8 cellular contexts compared by ENCODE assay signal in the genomic region with DNA sequence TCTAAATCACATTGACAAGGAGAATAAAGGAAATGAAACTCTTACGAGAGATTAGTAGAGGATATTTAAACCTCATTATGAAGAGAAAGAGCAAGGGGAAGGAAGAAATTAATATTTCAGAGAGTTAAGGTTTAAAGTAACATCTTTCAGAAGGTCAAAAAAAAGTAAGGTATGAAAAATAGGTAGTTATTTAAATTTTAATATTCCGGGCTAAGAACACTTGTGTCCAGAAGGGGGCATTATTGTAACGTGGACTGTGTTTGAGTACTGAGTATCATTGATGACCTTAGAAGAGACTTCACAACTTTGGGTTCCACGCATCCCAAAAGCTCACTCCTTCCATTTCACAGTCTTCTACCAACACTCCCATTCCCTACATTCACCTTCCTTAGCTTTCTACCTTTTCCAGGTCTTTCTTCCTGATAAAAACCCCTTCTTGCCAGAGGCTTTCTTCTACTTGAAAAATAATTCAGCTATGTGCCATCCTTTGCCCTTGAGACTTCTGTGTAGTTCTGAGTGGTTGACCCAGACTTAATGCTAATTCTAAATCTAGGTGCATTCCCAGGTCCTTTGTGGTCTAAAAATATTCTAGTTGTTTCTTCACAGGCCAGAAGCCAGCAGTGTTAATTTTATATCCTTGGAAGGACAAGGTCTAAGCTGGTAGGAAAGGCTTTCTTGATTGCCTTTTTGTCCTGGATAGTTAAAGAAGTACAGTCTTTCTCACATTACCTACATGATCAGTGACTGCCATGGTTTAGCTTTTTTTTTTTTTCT. TPM values are rescaled to one million over a fixed set of nuclear protein-coding genes. Genes with fewer than 3 reads are reported as not detected.
DNase-seq lines count a peak whose midpoint lies in the region; ATAC-seq, FAIRE-seq and TF ChIP-seq lines count a peak whose summit lies in the region.

No MANE protein-coding gene starts in this region.

- 44% methylated on average over 4 of the region's 4 CpGs for WGBS in A549 (ENCODE audit: missing lambda C conversion rate)

- H3K27ac ChIP-seq in A549: no peak overlapping the region

- ATAC-seq in A549 (peak; percentile 30 to 81; a peak in 4 of 6 replicates), HG02642 (IDR thresholded peaks at IDR 0.05; ENCODE audit: poor library complexity, unreplicated experiment) (no peak), HG03135 (IDR thresholded peaks at IDR 0.05; ENCODE audit: unreplicated experiment) (no peak), HG02981 (IDR thresholded peaks at IDR 0.05; ENCODE audit: unreplicated experiment) (no peak)

- no peak for FAIRE-seq in A549 (lab: Jason Lieb, UNC)

- H3K4me3 ChIP-seq in A549 (no peak overlapping the region), cardiac fibroblast (replicated peaks in 1 of 2; ENCODE audit: low read depth in 2 of 2, low read length in 2 of 2) (no peak overlapping the region)

- TF ChIP-seq CTCF in A549 (IDR thresholded peaks at IDR 0.05): peak; percentile 54
- TF ChIP-seq CTCF in cardiac fibroblast (IDR thresholded peaks at IDR 0.05; ENCODE audit: low read depth, low read length): peak; percentile 46

- TF ChIP-seq POLR2A in A549 (IDR thresholded peaks at IDR 0.05; ENCODE audit: low read length): no peak

- CTCF ChIA-PET in A549 (lab: Yijun Ruan, JAX): interaction anchor here (0.7 to 11.7 kb wide), 25 partner anchors 8 to 1007 kb away, joined by 3 to 128 read pairs (median 4); a partner anchor contains a TSS

- TF ChIP-seq RAD21 in A549 (conservative IDR thresholded peaks at IDR 0.05 in 1 of 2, IDR thresholded peaks at IDR 0.05 in 1 of 2): peak; percentile 44 to 57; a peak in 4 of 5 replicates

- DNase-seq in A549 (ENCODE audit: low read depth in 1 of 2, low spot score in 1 of 2): peak; percentile 11 to 54
- DNase-seq in G401 (ENCODE audit: low spot score): peak; percentile 38
- peak; percentile 37 for DNase-seq in NCI-H460 (ENCODE audit: extremely low read depth, low read depth)
- peak; percentile 61 to 68 for DNase-seq in cardiac fibroblast (ENCODE audit: low read depth in 2 of 2)
- peak; percentile 33 for DNase-seq in midbrain (lab: John Stamatoyannopoulos, UW)

- peaks cover 35% of the 10 kb centered on the region for H3K4me1 ChIP-seq in A549

- POLR2A ChIA-PET in A549 (lab: Yijun Ruan, JAX): interaction anchor here (0.5 to 1.4 kb wide), 2 partner anchors 395 to 399 kb away, joined by 3 to 5 read pairs; a partner anchor contains a TSS

- H3K4me2 ChIP-seq in A549: no peak overlapping the region

- TF ChIP-seq EP300 in A549 (IDR thresholded peaks at IDR 0.05): no peak

- H3K9me3 ChIP-seq in A549: no peaks in the 10 kb centered on the region

- in situ Hi-C loops in G401 (cut with HindIII; ENCODE audit: low sequenced_read_pairs): no loop called here

TF ChIP-seq in A549, 52 proteins besides CTCF, POLR2A, EP300 and RAD21:
- TF ChIP-seq SMC3 (IDR thresholded peaks at IDR 0.05): 0 out of 3 replicates have a peak, but pooled peaks have one; percentile 18
- no peak for TF ChIP-seq MAZ (IDR thresholded peaks at IDR 0.05; ENCODE audit: borderline replicate concordance, low read depth, low read length)

RNA-seq across cellular contexts. Expression of a gene that starts 16.5 kb away (rescaled TPM):
- polyA plus RNA-seq in A549 (2011; rRNA removed) (137 and 150 TPM in 2 replicates), A549 (2017; fragmentation: RNase III; extraction: RNeasy Plus Mini Kit Qiagen cat#74134 plus additional on column Dnase treatment) (87.6 to 94.7 TPM (median 88.1 TPM) in 3 replicates)
- 51.4 and 52.5 TPM in 2 replicates for polyA plus RNA-seq in A549 (2012; cell fraction: cytosol; rRNA removed)
- 33.9 and 55.7 TPM in 2 replicates for polyA plus RNA-seq in A549 (2012; cell fraction: nucleus; rRNA removed)
- 51.2 and 51.8 TPM in 2 replicates for polyA minus RNA-seq in A549 (2011; rRNA and poly(A)+ RNA removed)
- total RNA-seq in G401 (2014; rRNA removed; shearing (Covaris generic)): 144 and 188 TPM in 2 replicates
- total RNA-seq in NCI-H460 (2014; rRNA removed; shearing (Covaris generic)): 61.1 and 70.9 TPM in 2 replicates
- 51.0 and 67.9 TPM in 2 replicates for polyA plus RNA-seq in NCI-H460 (2014; cell fraction: nucleus; rRNA removed)

Comparison
In these comparisons a context has a peak if more than half of its experiments do, and no peak if none do; other contexts are left out.
1. ATAC-seq: peak in A549 (2 of 2); none in HG02642 (single experiment), HG03135 (single experiment) and HG02981 (single experiment).
2. Peak in every context shown above with its lines, with median percentiles within 50 percentile points of each other: DNase-seq.